1 cellular context compared by ENCODE assay signal in genomic region chr20:63653974-63654680, GRCh38.
A peak's percentile ranks its signal among the peaks of the same experiment; 100 is the strongest.
TF ChIP-seq lines count a peak whose summit lies in the region.

No MANE protein-coding gene starts in this region.

TF ChIP-seq in HepG2, 621 proteins besides CTCF, POLR2A, EP300 and RAD21 (continued from another document and continues in another):
- TF ChIP-seq ZBTB4 (CRISPR knock-in tag; IDR thresholded peaks at IDR 0.05; ENCODE audit: borderline replicate concordance), result no peak
- TF ChIP-seq MAFG (CRISPR knock-in tag; IDR thresholded peaks at IDR 0.05), result no peak
- no peak for TF ChIP-seq SMAD3 (CRISPR knock-in tag; IDR thresholded peaks at IDR 0.05)
- no peak for TF ChIP-seq ZIK1 (CRISPR knock-in tag; IDR thresholded peaks at IDR 0.05; ENCODE audit: borderline replicate concordance, low read depth)
- TF ChIP-seq ZBTB7A (CRISPR knock-in tag; IDR thresholded peaks at IDR 0.05), result no peak
- TF ChIP-seq SIN3B (IDR thresholded peaks at IDR 0.05; ENCODE audit: low read length), result no peak
- TF ChIP-seq ZBTB21 (CRISPR knock-in tag; IDR thresholded peaks at IDR 0.05), result no peak
- no peak for TF ChIP-seq POLR2G (IDR thresholded peaks at IDR 0.05; ENCODE audit: low read depth, low read length)
- TF ChIP-seq ZNF790 (CRISPR knock-in tag; IDR thresholded peaks at IDR 0.05; ENCODE audit: borderline replicate concordance), result no peak
- no peak for TF ChIP-seq ZKSCAN1 (IDR thresholded peaks at IDR 0.05; ENCODE audit: low read length)
- TF ChIP-seq ZBTB43 (CRISPR knock-in tag; conservative IDR thresholded peaks at IDR 0.05), result no peak
- no peak for TF ChIP-seq ZNF879 (CRISPR knock-in tag; IDR thresholded peaks at IDR 0.05)
- no peak for TF ChIP-seq IKZF4 (CRISPR knock-in tag; IDR thresholded peaks at IDR 0.05; ENCODE audit: borderline replicate concordance, low read depth, not compliant biosample characterization)
- TF ChIP-seq XBP1 (CRISPR knock-in tag; IDR thresholded peaks at IDR 0.05), result no peak
- no peak for TF ChIP-seq HNF1A (IDR thresholded peaks at IDR 0.05; ENCODE audit: low read depth)
- no peak for TF ChIP-seq HNF1A (CRISPR knock-in tag; IDR thresholded peaks at IDR 0.05; ENCODE audit: borderline replicate concordance)
- TF ChIP-seq TBP (CRISPR knock-in tag; IDR thresholded peaks at IDR 0.05), result no peak
- no peak for TF ChIP-seq FOXO1 (CRISPR knock-in tag; IDR thresholded peaks at IDR 0.05)
- TF ChIP-seq ZNF547 (CRISPR knock-in tag; IDR thresholded peaks at IDR 0.05), result no peak
- 0 out of 2 replicates have a peak, but pooled peaks have one; percentile 11 for TF ChIP-seq NRL (CRISPR knock-in tag; IDR thresholded peaks at IDR 0.05; ENCODE audit: borderline replicate concordance)
- no peak for TF ChIP-seq ZNF224 (CRISPR knock-in tag; IDR thresholded peaks at IDR 0.05)
- TF ChIP-seq ZNF616 (CRISPR knock-in tag; IDR thresholded peaks at IDR 0.05; ENCODE audit: low read depth), result 0 out of 2 replicates have a peak, but pooled peaks have one; percentile 17
- no peak for TF ChIP-seq TIGD3 (CRISPR knock-in tag; IDR thresholded peaks at IDR 0.05; ENCODE audit: borderline replicate concordance)
- no peak for TF ChIP-seq NFYB (CRISPR knock-in tag; IDR thresholded peaks at IDR 0.05)
- TF ChIP-seq ZNF558 (CRISPR knock-in tag; IDR thresholded peaks at IDR 0.05; ENCODE audit: borderline replicate concordance), result no peak
- TF ChIP-seq MZF1 (CRISPR knock-in tag; IDR thresholded peaks at IDR 0.05; ENCODE audit: borderline replicate concordance), result no peak
- TF ChIP-seq SP4 (CRISPR knock-in tag; IDR thresholded peaks at IDR 0.05), result no peak
- TF ChIP-seq RBM22 (optimal IDR thresholded peaks at IDR 0.05; ENCODE audit: low read length), result no peak
- no peak for TF ChIP-seq NFIC (IDR thresholded peaks at IDR 0.05; ENCODE audit: low read length)
- TF ChIP-seq GATA4 (IDR thresholded peaks at IDR 0.05; ENCODE audit: borderline replicate concordance, low read depth), result no peak
- TF ChIP-seq EED (CRISPR knock-in tag; IDR thresholded peaks at IDR 0.05), result 0 out of 2 replicates have a peak, but pooled peaks have one; percentile 49
- TF ChIP-seq HINFP (CRISPR knock-in tag; IDR thresholded peaks at IDR 0.05; ENCODE audit: low read depth), result no peak
- TF ChIP-seq ZNF615 (CRISPR knock-in tag; IDR thresholded peaks at IDR 0.05; ENCODE audit: borderline replicate concordance), result no peak
- TF ChIP-seq HBP1 (CRISPR knock-in tag; IDR thresholded peaks at IDR 0.05; ENCODE audit: low read depth), result no peak
- TF ChIP-seq PAWR (CRISPR knock-in tag; IDR thresholded peaks at IDR 0.05; ENCODE audit: borderline replicate concordance), result no peak
- no peak for TF ChIP-seq NFE2L2 (IDR thresholded peaks at IDR 0.05; ENCODE audit: low read length)
- TF ChIP-seq MAZ (IDR thresholded peaks at IDR 0.05; ENCODE audit: borderline replicate concordance, low read depth, low read length), result no peak
- TF ChIP-seq MAZ (CRISPR knock-in tag; IDR thresholded peaks at IDR 0.05; ENCODE audit: low read depth), result peak; percentile 4; the same call in 1 of the 2 replicates
- TF ChIP-seq ARID3A (IDR thresholded peaks at IDR 0.05; ENCODE audit: low read depth, low read length), result no peak
- TF ChIP-seq ZBTB25 (CRISPR knock-in tag; IDR thresholded peaks at IDR 0.05), result no peak
- no peak for TF ChIP-seq MLLT10 (CRISPR knock-in tag; IDR thresholded peaks at IDR 0.05)
- TF ChIP-seq STAT5B (CRISPR knock-in tag; IDR thresholded peaks at IDR 0.05), result no peak
- TF ChIP-seq NR0B2 (CRISPR knock-in tag; IDR thresholded peaks at IDR 0.05), result peak; percentile 10; the same call in 1 of the 2 replicates
